ENCODE assay signal across 8 cellular contexts in genomic region chr22:20131593-20131855, GRCh38. TPM values are rescaled to one million over a fixed set of nuclear protein-coding genes. Genes with fewer than 3 reads are reported as not detected.
A peak's percentile ranks its signal among the peaks of the same experiment; 100 is the strongest.
DNase-seq lines count a peak whose midpoint lies in the region; ATAC-seq and TF ChIP-seq lines count a peak whose summit lies in the region.

Gene ZDHHC8 (plus strand): TSS chr22:20131804. CDS start chr22:20131948, 144 bp downstream.

- POLR2A ChIA-PET in Panc1 (lab: Charles Lee) = no interaction called here

- H3K27ac ChIP-seq in Panc1 (ENCODE audit: low read length) (peak within 1 kb of the TSS; percentile 63; the same call in 1 of the 2 replicates), smooth muscle cell (ENCODE audit: low read depth) (peak within 1 kb of the TSS; percentile 57)

- no peak for TF ChIP-seq CTCF in Panc1 (IDR thresholded peaks at IDR 0.05)
- TF ChIP-seq CTCF in astrocyte of the cerebellum (IDR thresholded peaks at IDR 0.05; ENCODE audit: low read depth, low read length, missing control alignments) = no peak
- no peak for TF ChIP-seq CTCF in smooth muscle cell (IDR thresholded peaks at IDR 0.05; ENCODE audit: borderline replicate concordance, insufficient read depth, poor library complexity, severe bottlenecking)

- peak within 1 kb of the TSS; percentile 62 to 63 for H3K4me3 ChIP-seq in Panc1 (ENCODE audit: low read depth in 2 of 2, low read length in 2 of 2)
- peak within 1 kb of the TSS; percentile 79 for H3K4me3 ChIP-seq in astrocyte of the cerebellum (ENCODE audit: low read depth, low read length)
- peak within 1 kb of the TSS; percentile 64 for H3K4me3 ChIP-seq in iPS-15b (ENCODE audit: low read depth, low read length)
- H3K4me3 ChIP-seq in smooth muscle cell = peak within 1 kb of the TSS; percentile 73

- H3K4me1 ChIP-seq in Panc1 (ENCODE audit: control insufficient read depth, insufficient read depth, low read length) (no peaks in the 10 kb centered on the region; the same call in 1 of the 2 replicates), iPS-15b (ENCODE audit: control insufficient read depth, insufficient read depth, low read length) (no peaks in the 10 kb centered on the region), smooth muscle cell (ENCODE audit: low read depth) (peaks cover 7% of the 10 kb centered on the region)

- in situ Hi-C loops in Panc1 (cut with HindIII; ENCODE audit: low pct_unique_long_range_greater_than_20kb, low sequenced_read_pairs) = no loop called here
- in situ Hi-C loops in astrocyte of the cerebellum (cut with HindIII; ENCODE audit: low sequenced_read_pairs) = no loop called here

- H2AFZ ChIP-seq in smooth muscle cell (ENCODE audit: low read depth) = peak within 1 kb of the TSS; percentile 46

- H3K79me2 ChIP-seq in smooth muscle cell (ENCODE audit: low read depth) = peaks cover 46% of the 10 kb centered on the region

- WGBS in smooth muscle cell (ENCODE audit: low lambda C conversion rate) = 0% methylated on average over 10 of the region's 42 CpGs

- ATAC-seq in GM21528 (IDR thresholded peaks at IDR 0.05; ENCODE audit: low FRiP score, unreplicated experiment) (peak; percentile 40), Panc1 (peak; percentile 79), HG02840 (IDR thresholded peaks at IDR 0.05; ENCODE audit: low FRiP score, unreplicated experiment) (no peak)

- peaks cover 16% of the 10 kb centered on the region for H3F3A ChIP-seq in smooth muscle cell (ENCODE audit: low read depth)

- BruUV-seq in Panc1 (replicated peaks; lab: Mats Ljungman, UMichigan) = no TSS peak

- no peaks in the 10 kb centered on the region for H3K9me3 ChIP-seq in Panc1 (ENCODE audit: control insufficient read depth, insufficient read depth, low read depth, low read length)
- H3K9me3 ChIP-seq in iPS-15b (ENCODE audit: control insufficient read depth, insufficient read depth, low read length) = no peaks in the 10 kb centered on the region
- no peaks in the 10 kb centered on the region for H3K9me3 ChIP-seq in smooth muscle cell (replicated peaks; ENCODE audit: low read depth)

- DNase-seq in AG20443 (ENCODE audit: low spot score) (peak; percentile 78), Panc1 (ENCODE audit: low read depth, low spot score) (no peak), astrocyte of the cerebellum (ENCODE audit: low read depth) (no peak), smooth muscle cell (lab: John Stamatoyannopoulos, UW; ENCODE audit: unreplicated experiment) (no peak), NCI-H82 treated with DMSO at 0.1 percent for 48 hours (lab: John Stamatoyannopoulos, UW; ENCODE audit: unreplicated experiment) (no peak)

- peaks cover 2% of the 10 kb centered on the region; the same call in 1 of the 2 replicates for H3K36me3 ChIP-seq in Panc1 (ENCODE audit: control insufficient read depth, insufficient read depth, low read length)
- peaks cover 9% of the 10 kb centered on the region for H3K36me3 ChIP-seq in iPS-15b (ENCODE audit: control insufficient read depth, insufficient read depth, low read length)
- H3K36me3 ChIP-seq in smooth muscle cell (ENCODE audit: low read depth) = no peaks in the 10 kb centered on the region

- peaks cover 45% of the 10 kb centered on the region for H4K20me1 ChIP-seq in smooth muscle cell (ENCODE audit: low read depth)

- intact Hi-C loops in Panc1 (cut with micrococcal nuclease; ENCODE audit: unreplicated experiment) = no loop called here

- peak within 1 kb of the TSS; percentile 97 for H3K4me2 ChIP-seq in smooth muscle cell

- H3K9ac ChIP-seq in iPS-15b (ENCODE audit: low read depth, low read length) (peak within 1 kb of the TSS; percentile 65), smooth muscle cell (ENCODE audit: low read depth) (peak within 1 kb of the TSS; percentile 58)

- CTCF ChIA-PET in Panc1 (lab: Charles Lee) = no interaction called here

- H3K27me3 ChIP-seq in Panc1 (ENCODE audit: control insufficient read depth, insufficient read depth, low read length) (no peaks in the 10 kb centered on the region), iPS-15b (ENCODE audit: control insufficient read depth, insufficient read depth, low read length) (no peaks in the 10 kb centered on the region), smooth muscle cell (ENCODE audit: low read depth) (no peaks in the 10 kb centered on the region)

RNA-seq across cellular contexts. Expression of gene ZDHHC8, which starts in this region (rescaled TPM):
- total RNA-seq in Panc1 (2021; ENCODE audit: unreplicated experiment) (79.0 TPM), smooth muscle cell (5.2 and 12.7 TPM in 2 replicates)
- polyA plus RNA-seq in Panc1 (2012; ENCODE audit: insufficient read length) = 77.8 TPM
- 53.9 and 67.0 TPM in 2 replicates for polyA plus RNA-seq in smooth muscle cell
